Comparison of ENCODE assay signal across 17 cellular contexts in genomic region chr2:25247792-25248512, GRCh38.
DNase-seq lines count a peak whose midpoint lies in the region; ATAC-seq and TF ChIP-seq lines count a peak whose summit lies in the region.
"Had no signal": no experiment of that assay in that cellular context is flagged by ENCODE, and none has a peak within 500 bp of the region (broad histone marks: within the 10 kb centered on the region; RNA-seq: fewer than 3 reads in every experiment).

No MANE protein-coding gene starts in this region.

- DNase-seq in activated naive CD4-positive, alpha-beta T cell treated with anti-CD3 and anti-CD28 coated beads for 36 hours, result no peak
- no peak for DNase-seq in activated naive CD4-positive, alpha-beta T cell treated with anti-CD3 and anti-CD28 coated beads, Interleukin-2, amount 10 ng/mL, durations not matched to agents 7 days and 5 days
- DNase-seq in H7 (peak; percentile 48), spleen (no peak)
- no peak for DNase-seq in central memory CD8-positive, alpha-beta T cell (ENCODE audit: low spot score in 2 of 2)
- DNase-seq in stimulated activated CD4-positive, alpha-beta T cell treated with anti-CD3 and anti-CD28 coated beads, Interleukin-4, amount 100 ng/mL, for 4 hours, result no peak
- DNase-seq: DMS79 treated with DMSO at 0.1 percent for 48 hours; NCI-H1436; NCI-H2029 treated with DMSO at 0.1 percent for 48 hours; NCI-H2171 treated with DMSO at 0.1 percent for 48 hours; NCI-H446 treated with DMSO at 0.1 percent for 48 hours; NK-92 treated with Interleukin-12 subunit alpha and Interleukin-12 subunit beta, amount 100 ng/mL, for 24 hours; OCI-M1 had no signal

- peaks cover 28% of the 10 kb centered on the region for H3K36me3 Mint-ChIP-seq in activated naive CD4-positive, alpha-beta T cell treated with anti-CD3 and anti-CD28 coated beads for 36 hours (ENCODE audit: low read depth)
- H3K36me3 Mint-ChIP-seq in activated naive CD4-positive, alpha-beta T cell treated with anti-CD3 and anti-CD28 coated beads, Interleukin-2, amount 10 ng/mL, durations not matched to agents 7 days and 5 days, result peaks cover 44% of the 10 kb centered on the region
- peaks cover 22% of the 10 kb centered on the region for H3K36me3 Mint-ChIP-seq in central memory CD8-positive, alpha-beta T cell (ENCODE audit: insufficient read depth)

- H3K27ac Mint-ChIP-seq in activated naive CD4-positive, alpha-beta T cell treated with anti-CD3 and anti-CD28 coated beads for 36 hours, result peak overlapping the region; percentile 46
- no peak overlapping the region for H3K27ac Mint-ChIP-seq in activated naive CD4-positive, alpha-beta T cell treated with anti-CD3 and anti-CD28 coated beads, Interleukin-2, amount 10 ng/mL, durations not matched to agents 7 days and 5 days
- H3K27ac Mint-ChIP-seq in central memory CD8-positive, alpha-beta T cell (ENCODE audit: low read depth), result peak overlapping the region; percentile 68

- no peak for ATAC-seq in central memory CD8-positive, alpha-beta T cell (replicated peaks; ENCODE audit: extremely low read depth, poor library complexity, severe bottlenecking)
- ATAC-seq in HG02798 (IDR thresholded peaks at IDR 0.05; ENCODE audit: poor library complexity, unreplicated experiment), result no peak
- ATAC-seq: HCT116, K562 had no signal

- TF ChIP-seq POLR2A in spleen (IDR thresholded peaks at IDR 0.05), result no peak

- WGBS in spleen, 5 donors, result 77 to 90% (median 84%) methylated on average over 20 of the region's 20 CpGs

- CTCF ChIA-PET in activated naive CD4-positive, alpha-beta T cell treated with anti-CD3 and anti-CD28 coated beads for 36 hours (lab: Charles Lee), result interaction anchor here (0.7 kb wide), 2 partner anchors 305 to 600 kb away, joined by 3 read pairs; no protein-coding TSS in a partner anchor
- CTCF ChIA-PET in activated naive CD4-positive, alpha-beta T cell treated with anti-CD3 and anti-CD28 coated beads, Interleukin-2, amount 10 ng/mL, durations not matched to agents 7 days and 5 days (lab: Charles Lee), result interaction anchor here (0.6 kb wide), 1 partner anchor 661 kb away, joined by 4 read pairs; no protein-coding TSS in a partner anchor

- H3K27me3 ChIP-seq in H7 (ENCODE audit: control insufficient read depth, insufficient read depth, low read length) (no peaks in the 10 kb centered on the region), spleen (replicated peaks in 1 of 7) (no peaks in the 10 kb centered on the region)
- H3K27me3 ChIP-seq: BLaER1 treated with 17β-estradiol and CSF1 and Interleukin-3, amounts not matched to agents 10 nM and 100 nM had no signal

- H3K4me1 Mint-ChIP-seq in activated naive CD4-positive, alpha-beta T cell treated with anti-CD3 and anti-CD28 coated beads for 36 hours (ENCODE audit: low read depth), result peaks cover 12% of the 10 kb centered on the region
- peaks cover 24% of the 10 kb centered on the region for H3K4me1 Mint-ChIP-seq in activated naive CD4-positive, alpha-beta T cell treated with anti-CD3 and anti-CD28 coated beads, Interleukin-2, amount 10 ng/mL, durations not matched to agents 7 days and 5 days
- peaks cover 13% of the 10 kb centered on the region for H3K4me1 Mint-ChIP-seq in central memory CD8-positive, alpha-beta T cell

- no peaks in the 10 kb centered on the region for H3K9me3 ChIP-seq in spleen
- H3K9me3 ChIP-seq: BLaER1 treated with 17β-estradiol and CSF1 and Interleukin-3, amounts not matched to agents 10 nM and 100 nM had no signal

- no peak overlapping the region for H3K4me3 Mint-ChIP-seq in activated naive CD4-positive, alpha-beta T cell treated with anti-CD3 and anti-CD28 coated beads for 36 hours
- no peak overlapping the region for H3K4me3 Mint-ChIP-seq in activated naive CD4-positive, alpha-beta T cell treated with anti-CD3 and anti-CD28 coated beads, Interleukin-2, amount 10 ng/mL, durations not matched to agents 7 days and 5 days
- H3K4me3 Mint-ChIP-seq in central memory CD8-positive, alpha-beta T cell, result no peak overlapping the region

- H3K27ac ChIP-seq in spleen, result peak overlapping the region in 6 of 8 donors; percentile 26 to 61 (median 52)
- H3K27ac ChIP-seq: BLaER1 treated with 17β-estradiol and CSF1 and Interleukin-3, amounts not matched to agents 10 nM and 100 nM had no signal

- no peaks in the 10 kb centered on the region for H3K9me3 Mint-ChIP-seq in activated naive CD4-positive, alpha-beta T cell treated with anti-CD3 and anti-CD28 coated beads for 36 hours
- no peaks in the 10 kb centered on the region for H3K9me3 Mint-ChIP-seq in activated naive CD4-positive, alpha-beta T cell treated with anti-CD3 and anti-CD28 coated beads, Interleukin-2, amount 10 ng/mL, durations not matched to agents 7 days and 5 days
- H3K9me3 Mint-ChIP-seq in central memory CD8-positive, alpha-beta T cell, result no peaks in the 10 kb centered on the region

- H3K36me3 ChIP-seq in H7 (replicated peaks; ENCODE audit: control insufficient read depth, insufficient read depth, low read length) (peaks cover 43% of the 10 kb centered on the region), spleen (peaks cover 4 to 54% (median 53%) of the 10 kb centered on the region in 6 donors)

- intact Hi-C loops in activated naive CD4-positive, alpha-beta T cell treated with anti-CD3 and anti-CD28 coated beads for 36 hours (cut with micrococcal nuclease), result no loop called here
- intact Hi-C loops in spleen (cut with DNase I; ENCODE audit: low total_unique reads), result no loop called here

- peaks cover 12 to 68% (median 30%) of the 10 kb centered on the region in 6 donors for H3K4me1 ChIP-seq in spleen

- H3K27me3 Mint-ChIP-seq in activated naive CD4-positive, alpha-beta T cell treated with anti-CD3 and anti-CD28 coated beads for 36 hours (ENCODE audit: low read depth), result no peaks in the 10 kb centered on the region
- H3K27me3 Mint-ChIP-seq in activated naive CD4-positive, alpha-beta T cell treated with anti-CD3 and anti-CD28 coated beads, Interleukin-2, amount 10 ng/mL, durations not matched to agents 7 days and 5 days, result no peaks in the 10 kb centered on the region
- H3K27me3 Mint-ChIP-seq in central memory CD8-positive, alpha-beta T cell, result no peaks in the 10 kb centered on the region

- no peak overlapping the region for H3K4me3 ChIP-seq in H7 (ENCODE audit: insufficient read depth, low read depth, low read length)
- H3K4me3 ChIP-seq in spleen, result no peak overlapping the region
- H3K4me3 ChIP-seq: BLaER1 treated with 17β-estradiol and CSF1 and Interleukin-3, amounts not matched to agents 10 nM and 100 nM; K562 had no signal

- TF ChIP-seq CTCF in spleen (IDR thresholded peaks at IDR 0.05 in 8 of 11, conservative IDR thresholded peaks at IDR 0.05 in 3 of 11), result no peak
